Comparison of ENCODE assay signal across 14 cellular contexts in genomic region chr2:46548521-46549144, GRCh38. TPM values are rescaled to one million over a fixed set of nuclear protein-coding genes. Genes with fewer than 3 reads are reported as not detected.
DNase-seq lines count a peak whose midpoint lies in the region; ATAC-seq, FAIRE-seq and TF ChIP-seq lines count a peak whose summit lies in the region.
"Had no signal": no experiment of that assay in that cellular context is flagged by ENCODE, and none has a peak within 500 bp of the region (broad histone marks: within the 10 kb centered on the region; RNA-seq: fewer than 3 reads in every experiment).

No MANE protein-coding gene starts in this region.

- peaks cover 10 to 35% (median 21%) of the 10 kb centered on the region in 4 donors for H3K36me3 ChIP-seq in stomach

- peak overlapping the region; percentile 82 for H3K4me3 Mint-ChIP-seq in memory B cell

- H3K27ac ChIP-seq in stomach = peak overlapping the region in 4 of 5 donors; percentile 3 to 62 (median 48)

- H3K36me3 Mint-ChIP-seq in memory B cell = peaks cover 10% of the 10 kb centered on the region

- DNase-seq in GM12892 (ENCODE audit: insufficient read length) (no peak), RPMI8226 (peak; percentile 29), memory B cell (ENCODE audit: low spot score in 2 of 2) (no peak), stomach (no peak), NCI-H1930 (lab: John Stamatoyannopoulos, UW) (no peak)
- no peak for DNase-seq in activated CD4-positive, alpha-beta T cell treated with anti-CD3 and anti-CD28 coated beads, Interleukin-2, amount 50 U/mL, for 48 hours
- no peak for DNase-seq in central memory CD4-positive, alpha-beta T cell
- DNase-seq: activated CD4-positive, alpha-beta T cell treated with anti-CD3 and anti-CD28 coated beads, Interleukin-2, amount 50 U/mL, for 4 hours; activated effector memory CD4-positive, alpha-beta T cell treated with Interleukin-2 at 50 U/mL for 16 hours; NCI-H1694; NCI-H69 had no signal

- peaks cover 80% of the 10 kb centered on the region for H3K4me1 Mint-ChIP-seq in memory B cell

- H3K27me3 ChIP-seq in stomach = no peaks in the 10 kb centered on the region

- peak overlapping the region; percentile 93 for H3K27ac Mint-ChIP-seq in memory B cell

- WGBS in stomach, 5 donors = 77 to 91% (median 84%) methylated on average over 8 of the region's 8 CpGs

- no peak for ATAC-seq in memory B cell (ENCODE audit: low read depth)

- H3K9me3 Mint-ChIP-seq in memory B cell = no peaks in the 10 kb centered on the region

- no peak for TF ChIP-seq EP300 in stomach (IDR thresholded peaks at IDR 0.05)

- FAIRE-seq in GM12892 (lab: Jason Lieb, UNC) = peak; percentile 36
- FAIRE-seq: endometrium, frontal cortex, H54 had no signal

- intact Hi-C loops in stomach (cut with DNase I; ENCODE audit: low total_unique reads) = no loop called here

- H3K4me1 ChIP-seq in stomach = peaks cover 18 to 83% (median 49%) of the 10 kb centered on the region in 4 donors

- H3K9me3 ChIP-seq in stomach = no peaks in the 10 kb centered on the region

- H3K27me3 Mint-ChIP-seq in memory B cell = no peaks in the 10 kb centered on the region

- TF ChIP-seq CTCF in stomach (IDR thresholded peaks at IDR 0.05) = no peak

- H3K4me3 ChIP-seq in stomach = no peak overlapping the region

- TF ChIP-seq POLR2A in GM12892 (IDR thresholded peaks at IDR 0.05; ENCODE audit: low read depth, low read length) (no peak), stomach (IDR thresholded peaks at IDR 0.05) (no peak)

RNA-seq across cellular contexts. Expression of gene ATP6V1E2, which starts 6.3 kb away (rescaled TPM):
- polyA plus RNA-seq in GM12892 (2012; ENCODE audit: missing spikeins) = 8.2 TPM
- 10 to 100 TPM in 2 of 5 donors, 1 to 10 TPM in 1, under 1 TPM in 1, not detected in 1; 0.89 to 38.2 (median 10.0) TPM for total RNA-seq in stomach
- 1 to 10 TPM; 2.0 to 4.9 (median 2.8) TPM for polyA plus RNA-seq in stomach

RNA-seq across cellular contexts. Expression of gene RHOQ, which starts 6.3 kb away (rescaled TPM):
- polyA plus RNA-seq in GM12892 (2012; ENCODE audit: missing spikeins) = 39.2 TPM
- total RNA-seq in stomach = 100 to 1,000 TPM in 1 of 5 donors, 10 to 100 TPM in 3, 1 to 10 TPM in 1; 4.9 to 102 (median 92.0) TPM
- polyA plus RNA-seq in stomach = 10 to 100 TPM; 22.4 to 48.0 (median 37.9) TPM
